In genomic region chr20:35640724-35641123, GRCh38 we compare ENCODE assay signal across 20 cellular contexts. TPM values are rescaled to one million over a fixed set of nuclear protein-coding genes. Genes with fewer than 3 reads are reported as not detected.
DNase-seq lines count a peak whose midpoint lies in the region; ATAC-seq and TF ChIP-seq lines count a peak whose summit lies in the region.
"Had no signal": no experiment of that assay in that cellular context is flagged by ENCODE, and none has a peak within 500 bp of the region (broad histone marks: within the 10 kb centered on the region; RNA-seq: fewer than 3 reads in every experiment).

No MANE protein-coding gene starts in this region.

- no peak overlapping the region for H2AK9ac ChIP-seq in IMR-90 (replicated peaks; ENCODE audit: low read depth, low read length, poor library complexity)

- H3K36me3 Mint-ChIP-seq in activated T-cell treated with anti-CD3 and anti-CD28 coated beads, Interleukin-2, amount 50 U/mL, for 72 hours (ENCODE audit: insufficient read depth in 2 of 2): no peaks in the 10 kb centered on the region
- H3K36me3 Mint-ChIP-seq in activated T-cell treated with anti-CD3 and anti-CD28 coated beads, Interleukin-2, amount 50 U/mL, for 4 hours (ENCODE audit: insufficient read depth): peaks cover 2% of the 10 kb centered on the region
- peaks cover 13% of the 10 kb centered on the region for H3K36me3 Mint-ChIP-seq in activated naive CD8-positive, alpha-beta T cell treated with anti-CD3 and anti-CD28 coated beads, Interleukin-2, amount 50 U/mL, for 24 hours (ENCODE audit: low read depth)
- peaks cover 17% of the 10 kb centered on the region for H3K36me3 Mint-ChIP-seq in nephron progenitor cell (ENCODE audit: low read depth)

- dilution Hi-C loops in IMR-90 (cut with HindIII; ENCODE audit: low sequenced_read_pairs, unreplicated experiment): no loop called here

- in situ Hi-C loops in IMR-90 (cut with MboI; ENCODE audit: low sequenced_read_pairs): no loop called here

- BruUV-seq in IMR-90 (replicated peaks; lab: Mats Ljungman, UMichigan): no TSS peak

- peaks cover 53 to 96% of the 10 kb centered on the region in 2 experiments for H3K79me1 ChIP-seq in IMR-90 (ENCODE audit: low read depth in 1 of 2, low read length in 2 of 2)

- H3K9me1 ChIP-seq in IMR-90 (ENCODE audit: insufficient read depth, low read length): peaks cover 31% of the 10 kb centered on the region

- no peak overlapping the region for H2BK15ac ChIP-seq in IMR-90 (ENCODE audit: low read depth, low read length)

- no peak for TF ChIP-seq POLR2A in IMR-90 (IDR thresholded peaks at IDR 0.05; ENCODE audit: low read depth, low read length)

- H3K4me2 ChIP-seq in IMR-90 (ENCODE audit: low read depth, low read length): no peak overlapping the region
- H3K4me2 ChIP-seq: A549 had no signal

- no peak overlapping the region for H3K4ac ChIP-seq in IMR-90 (ENCODE audit: low read depth, low read length)

- H4K91ac ChIP-seq in IMR-90 (ENCODE audit: insufficient read depth, low read depth, low read length): no peak overlapping the region

- H3K27ac Mint-ChIP-seq in activated T-cell treated with anti-CD3 and anti-CD28 coated beads, Interleukin-2, amount 50 U/mL, for 72 hours: peak overlapping the region; percentile 85
- peak overlapping the region; percentile 17 for H3K27ac Mint-ChIP-seq in activated naive CD8-positive, alpha-beta T cell treated with anti-CD3 and anti-CD28 coated beads, Interleukin-2, amount 50 U/mL, for 24 hours
- peak overlapping the region; percentile 4 for H3K27ac Mint-ChIP-seq in nephron progenitor cell

- no peaks in the 10 kb centered on the region for H3K9me3 ChIP-seq in IMR-90 (ENCODE audit: control insufficient read depth, insufficient read depth, low read length)
- H3K9me3 ChIP-seq: A549, upper lobe of right lung had no signal

- no peak overlapping the region for H3K18ac ChIP-seq in IMR-90 (ENCODE audit: low read depth, low read length)

- H3K56ac ChIP-seq in IMR-90 (ENCODE audit: extremely low read depth, insufficient read depth, low read length): no peak overlapping the region

- peaks cover 80% of the 10 kb centered on the region for H3K4me1 Mint-ChIP-seq in activated T-cell treated with anti-CD3 and anti-CD28 coated beads, Interleukin-2, amount 50 U/mL, for 72 hours (ENCODE audit: low read depth)
- H3K4me1 Mint-ChIP-seq in activated T-cell treated with anti-CD3 and anti-CD28 coated beads, Interleukin-2, amount 50 U/mL, for 4 hours (ENCODE audit: low read depth): peaks cover 85% of the 10 kb centered on the region
- peaks cover 77% of the 10 kb centered on the region for H3K4me1 Mint-ChIP-seq in activated naive CD8-positive, alpha-beta T cell treated with anti-CD3 and anti-CD28 coated beads, Interleukin-2, amount 50 U/mL, for 24 hours
- peaks cover 33% of the 10 kb centered on the region for H3K4me1 Mint-ChIP-seq in nephron progenitor cell

- no peak overlapping the region for H3K4me3 ChIP-seq in IMR-90 (ENCODE audit: insufficient read depth, low read depth, low read length)
- H3K4me3 ChIP-seq: A549, upper lobe of right lung had no signal

- no peak overlapping the region for H4K5ac ChIP-seq in IMR-90 (ENCODE audit: low read depth, low read length)

- H4K20me1 ChIP-seq in IMR-90 (ENCODE audit: insufficient read depth, low read length): peaks cover 88% of the 10 kb centered on the region

- H3K9ac ChIP-seq in IMR-90 (ENCODE audit: low read depth, low read length): no peak overlapping the region

- no peak overlapping the region for H3K14ac ChIP-seq in IMR-90 (replicated peaks; ENCODE audit: low read depth, low read length)

- no peaks in the 10 kb centered on the region for H3K36me3 ChIP-seq in IMR-90 (ENCODE audit: control insufficient read depth, insufficient read depth, low read length)
- H3K36me3 ChIP-seq: upper lobe of right lung had no signal

- H2BK20ac ChIP-seq in IMR-90 (ENCODE audit: low read depth, low read length): no peak overlapping the region

- peak overlapping the region; percentile 65; the same call in 1 of the 2 replicates for H3K23ac ChIP-seq in IMR-90 (ENCODE audit: low read depth, low read length)

- H2BK5ac ChIP-seq in IMR-90 (ENCODE audit: low read depth, low read length, poor library complexity, severe bottlenecking): no peak overlapping the region

- H3K27me3 Mint-ChIP-seq in activated T-cell treated with anti-CD3 and anti-CD28 coated beads, Interleukin-2, amount 50 U/mL, for 72 hours (ENCODE audit: low read depth): no peaks in the 10 kb centered on the region
- no peaks in the 10 kb centered on the region for H3K27me3 Mint-ChIP-seq in activated T-cell treated with anti-CD3 and anti-CD28 coated beads, Interleukin-2, amount 50 U/mL, for 4 hours (ENCODE audit: low read depth)
- H3K27me3 Mint-ChIP-seq in activated naive CD8-positive, alpha-beta T cell treated with anti-CD3 and anti-CD28 coated beads, Interleukin-2, amount 50 U/mL, for 24 hours: no peaks in the 10 kb centered on the region
- H3K27me3 Mint-ChIP-seq in nephron progenitor cell (ENCODE audit: low read depth, poor library complexity): no peaks in the 10 kb centered on the region

- H3K27me3 ChIP-seq in IMR-90 (ENCODE audit: control insufficient read depth, insufficient read depth, low read length): no peaks in the 10 kb centered on the region
- H3K27me3 ChIP-seq: foreskin keratinocyte, upper lobe of right lung had no signal

- DNase-seq in activated T-cell treated with anti-CD3 and anti-CD28 coated beads, Interleukin-2, amount 50 U/mL, for 72 hours: no peak
- DNase-seq in activated T-cell treated with anti-CD3 and anti-CD28 coated beads, Interleukin-2, amount 50 U/mL, for 4 hours: no peak
- no peak for DNase-seq in IMR-90
- no peak for DNase-seq in activated naive CD8-positive, alpha-beta T cell treated with anti-CD3 and anti-CD28 coated beads, Interleukin-2, amount 50 U/mL, for 24 hours
- DNase-seq in nephron progenitor cell: no peak
- DNase-seq in SW480 (ENCODE audit: low spot score): no peak
- DNase-seq in NCI-H82 treated with DMSO at 0.1 percent for 48 hours (lab: John Stamatoyannopoulos, UW; ENCODE audit: unreplicated experiment): no peak
- no peak for DNase-seq in dedifferentiated amniotic fluid mesenchymal stem cell (ENCODE audit: extremely low spot score)
- DNase-seq: activated CD4-positive, alpha-beta T cell treated with anti-CD3 and anti-CD28 coated beads for 1 hour; activated effector memory CD4-positive, alpha-beta T cell treated with Interleukin-2 at 50 U/mL for 16 hours; central memory CD4-positive, alpha-beta T cell; erythroblast; foreskin keratinocyte; Kasumi-1; NCI-H187 treated with DMSO at 0.1 percent for 48 hours; NCI-H226; NCI-H748 treated with DMSO at 0.1 percent for 48 hours; retina; upper lobe of right lung had no signal

- no peak overlapping the region for H2BK120ac ChIP-seq in IMR-90 (ENCODE audit: low read depth, low read length)

- no peak for TF ChIP-seq RAD21 in IMR-90 (IDR thresholded peaks at IDR 0.05; ENCODE audit: low read length)

- POLR2A ChIA-PET in IMR-90 (lab: Charles Lee; ENCODE audit: unreplicated experiment): no interaction called here

- H3K9me3 Mint-ChIP-seq in activated T-cell treated with anti-CD3 and anti-CD28 coated beads, Interleukin-2, amount 50 U/mL, for 72 hours: no peaks in the 10 kb centered on the region
- no peaks in the 10 kb centered on the region for H3K9me3 Mint-ChIP-seq in activated T-cell treated with anti-CD3 and anti-CD28 coated beads, Interleukin-2, amount 50 U/mL, for 4 hours
- H3K9me3 Mint-ChIP-seq in activated naive CD8-positive, alpha-beta T cell treated with anti-CD3 and anti-CD28 coated beads, Interleukin-2, amount 50 U/mL, for 24 hours: no peaks in the 10 kb centered on the region
- H3K9me3 Mint-ChIP-seq in nephron progenitor cell: no peaks in the 10 kb centered on the region

- no peak overlapping the region for H2AFZ ChIP-seq in IMR-90 (replicated peaks; ENCODE audit: low read length, poor library complexity)

- no peak for ATAC-seq in activated T-cell treated with anti-CD3 and anti-CD28 coated beads, Interleukin-2, amount 50 U/mL, for 72 hours (replicated peaks in 1 of 2)
- no peak for ATAC-seq in activated T-cell treated with anti-CD3 and anti-CD28 coated beads, Interleukin-2, amount 50 U/mL, for 4 hours
- no peak for ATAC-seq in IMR-90 (ENCODE audit: low read depth)
- peak; percentile 13 for ATAC-seq in activated naive CD8-positive, alpha-beta T cell treated with anti-CD3 and anti-CD28 coated beads, Interleukin-2, amount 50 U/mL, for 24 hours
- ATAC-seq: A549, foreskin keratinocyte, upper lobe of right lung had no signal

- H2AK5ac ChIP-seq in IMR-90 (ENCODE audit: low read depth, low read length): no peak overlapping the region

- no peak overlapping the region for H3K4me3 Mint-ChIP-seq in activated T-cell treated with anti-CD3 and anti-CD28 coated beads, Interleukin-2, amount 50 U/mL, for 72 hours
- H3K4me3 Mint-ChIP-seq in activated T-cell treated with anti-CD3 and anti-CD28 coated beads, Interleukin-2, amount 50 U/mL, for 4 hours: no peak overlapping the region
- H3K4me3 Mint-ChIP-seq in activated naive CD8-positive, alpha-beta T cell treated with anti-CD3 and anti-CD28 coated beads, Interleukin-2, amount 50 U/mL, for 24 hours: no peak overlapping the region
- no peak overlapping the region for H3K4me3 Mint-ChIP-seq in nephron progenitor cell

- CTCF ChIA-PET in IMR-90 (lab: Yijun Ruan, JAX): no interaction called here

- WGBS in IMR-90 (ENCODE audit: extremely low coverage in 2 of 2, insufficient read length in 1 of 2), 2 experiments: 79% methylated on average over 2 of the region's 3 CpGs; no CpG with 5 or more reads in 1 of the 2 experiments

- no peak overlapping the region for H4K8ac ChIP-seq in IMR-90 (ENCODE audit: low read depth in 2 of 2, low read length in 2 of 2)

- no peak overlapping the region for H3K27ac ChIP-seq in IMR-90 (ENCODE audit: insufficient read depth, low read length)
- H3K27ac ChIP-seq: A549, foreskin keratinocyte, upper lobe of right lung had no signal

- no peak for TF ChIP-seq CTCF in IMR-90 (conservative IDR thresholded peaks at IDR 0.05; ENCODE audit: low read depth, low read length)
- no peak for TF ChIP-seq CTCF in nephron progenitor cell (IDR thresholded peaks at IDR 0.05)

- peaks cover 8% of the 10 kb centered on the region for H3K4me1 ChIP-seq in IMR-90 (ENCODE audit: control insufficient read depth, insufficient read depth, low read length)
- H3K4me1 ChIP-seq: upper lobe of right lung had no signal

- intact Hi-C loops in IMR-90 (cut with micrococcal nuclease): no loop called here

RNA-seq across cellular contexts. Expression of gene CPNE1, which starts 24.0 kb away (rescaled TPM):
- 100 to 1,000 TPM; 459 to 512 TPM for total RNA-seq in activated T-cell treated with anti-CD3 and anti-CD28 coated beads, Interleukin-2, amount 50 U/mL, for 72 hours
- 100 to 1,000 TPM; 229 to 264 (median 257) TPM for total RNA-seq in activated T-cell treated with anti-CD3 and anti-CD28 coated beads, Interleukin-2, amount 50 U/mL, for 4 hours
- total RNA-seq in IMR-90 (2012; rRNA removed): 141 and 163 TPM in 2 replicates
- polyA plus RNA-seq in IMR-90 (2012; rRNA removed): 165 and 189 TPM in 2 replicates
- polyA plus RNA-seq in IMR-90 (2012; cell fraction: cytosol; rRNA removed): 158 and 268 TPM in 2 replicates
- 564 and 652 TPM in 2 replicates for polyA plus RNA-seq in IMR-90 (2012; cell fraction: nucleus; rRNA removed; ENCODE audit: low replicate concordance)

RNA-seq across cellular contexts. Expression of gene RBM12, which starts 24.0 kb away (rescaled TPM):
- total RNA-seq in activated T-cell treated with anti-CD3 and anti-CD28 coated beads, Interleukin-2, amount 50 U/mL, for 72 hours: 10 to 100 TPM; 71.1 to 92.4 TPM
- total RNA-seq in activated T-cell treated with anti-CD3 and anti-CD28 coated beads, Interleukin-2, amount 50 U/mL, for 4 hours: 100 to 1,000 TPM; 135 to 137 (median 136) TPM
- 65.8 and 69.4 TPM in 2 replicates for total RNA-seq in IMR-90 (2012; rRNA removed)
- 44.7 and 51.2 TPM in 2 replicates for polyA plus RNA-seq in IMR-90 (2012; rRNA removed)
- polyA plus RNA-seq in IMR-90 (2012; cell fraction: cytosol; rRNA removed): 10.9 and 21.0 TPM in 2 replicates
- 47.0 and 117 TPM in 2 replicates for polyA plus RNA-seq in IMR-90 (2012; cell fraction: nucleus; rRNA removed; ENCODE audit: low replicate concordance)

RNA-seq across cellular contexts. Expression of gene SPAG4, which starts 25.1 kb away (rescaled TPM):
- total RNA-seq in activated T-cell treated with anti-CD3 and anti-CD28 coated beads, Interleukin-2, amount 50 U/mL, for 72 hours: 1 to 10 TPM; 8.7 to 9.8 TPM
- 1 to 10 TPM; 1.6 to 2.5 (median 1.9) TPM for total RNA-seq in activated T-cell treated with anti-CD3 and anti-CD28 coated beads, Interleukin-2, amount 50 U/mL, for 4 hours
- 1.8 and 1.9 TPM in 2 replicates for total RNA-seq in IMR-90 (2012; rRNA removed)
- 5.5 and 5.8 TPM in 2 replicates for polyA plus RNA-seq in IMR-90 (2012; rRNA removed)
- polyA plus RNA-seq in IMR-90 (2012; cell fraction: cytosol; rRNA removed): 4.8 and 7.3 TPM in 2 replicates
- polyA plus RNA-seq in IMR-90 (2012; cell fraction: nucleus; rRNA removed; ENCODE audit: low replicate concordance): 17.5 and 19.5 TPM in 2 replicates

RNA-seq across cellular contexts. Expression of gene NFS1, which starts 58.4 kb away (rescaled TPM):
- total RNA-seq in activated T-cell treated with anti-CD3 and anti-CD28 coated beads, Interleukin-2, amount 50 U/mL, for 72 hours: 10 to 100 TPM; 43.3 to 46.0 TPM
- 10 to 100 TPM; 29.0 to 39.4 (median 38.4) TPM for total RNA-seq in activated T-cell treated with anti-CD3 and anti-CD28 coated beads, Interleukin-2, amount 50 U/mL, for 4 hours
- 11.4 and 16.5 TPM in 2 replicates for total RNA-seq in IMR-90 (2012; rRNA removed)
- 31.4 and 35.6 TPM in 2 replicates for polyA plus RNA-seq in IMR-90 (2012; rRNA removed)
- 29.4 and 47.8 TPM in 2 replicates for polyA plus RNA-seq in IMR-90 (2012; cell fraction: cytosol; rRNA removed)
- 35.0 and 47.5 TPM in 2 replicates for polyA plus RNA-seq in IMR-90 (2012; cell fraction: nucleus; rRNA removed; ENCODE audit: low replicate concordance)

RNA-seq across cellular contexts. Expression of gene ROMO1, which starts 58.5 kb away (rescaled TPM):
- 10 to 100 TPM; 51.4 to 53.8 TPM for total RNA-seq in activated T-cell treated with anti-CD3 and anti-CD28 coated beads, Interleukin-2, amount 50 U/mL, for 72 hours
- total RNA-seq in activated T-cell treated with anti-CD3 and anti-CD28 coated beads, Interleukin-2, amount 50 U/mL, for 4 hours: 100 to 1,000 TPM; 160 to 171 (median 171) TPM
- 223 and 397 TPM in 2 replicates for total RNA-seq in IMR-90 (2012; rRNA removed)
- 555 and 601 TPM in 2 replicates for polyA plus RNA-seq in IMR-90 (2012; rRNA removed)
- 1,487 and 2,019 TPM in 2 replicates for polyA plus RNA-seq in IMR-90 (2012; cell fraction: cytosol; rRNA removed)
- polyA plus RNA-seq in IMR-90 (2012; cell fraction: nucleus; rRNA removed; ENCODE audit: low replicate concordance): 350 and 360 TPM in 2 replicates

Comparison
In these comparisons a context has a peak if more than half of its experiments do, and no peak if none do; other contexts are left out.
1. H3K27ac Mint-ChIP-seq: peak in every context shown above with its lines; median percentile 85 in activated T-cell treated with anti-CD3 and anti-CD28 coated beads, Interleukin-2, amount 50 U/mL, for 72 hours; 17 in activated naive CD8-positive, alpha-beta T cell treated with anti-CD3 and anti-CD28 coated beads, Interleukin-2, amount 50 U/mL, for 24 hours; 4 in nephron progenitor cell.